17 cellular contexts compared by ENCODE assay signal in the genomic region with DNA sequence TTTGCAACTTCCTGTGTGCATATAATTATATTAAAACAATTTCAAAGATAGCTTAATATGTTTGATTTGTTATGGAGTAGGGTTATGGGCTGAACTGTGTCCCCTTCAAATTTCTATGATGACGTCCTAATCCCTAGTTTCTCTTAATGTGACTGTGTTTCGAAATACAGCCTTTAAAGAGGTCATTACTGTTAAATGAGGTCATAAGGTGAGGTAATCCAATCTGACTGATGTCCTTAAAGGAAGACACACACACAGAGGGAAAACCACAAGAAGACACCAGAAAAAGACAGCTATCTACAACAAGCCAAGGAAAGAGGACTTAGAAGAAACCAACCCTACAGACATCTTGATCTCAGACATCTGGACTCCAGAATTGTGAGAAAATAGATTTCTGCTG.
DNase-seq lines count a peak whose midpoint lies in the region; ATAC-seq and TF ChIP-seq lines count a peak whose summit lies in the region.
"Had no signal": no experiment of that assay in that cellular context is flagged by ENCODE, and none has a peak within 500 bp of the region (broad histone marks: within the 10 kb centered on the region; RNA-seq: fewer than 3 reads in every experiment).

No MANE protein-coding gene starts in this region.

- H3K56ac ChIP-seq in IMR-90 (ENCODE audit: extremely low read depth, insufficient read depth, low read length) = no peak overlapping the region

- no peaks in the 10 kb centered on the region for H3K9me2 ChIP-seq in GM23248 (ENCODE audit: insufficient read depth)

- no peaks in the 10 kb centered on the region for H3K79me2 ChIP-seq in GM23248 (ENCODE audit: insufficient read depth)

- H3F3A ChIP-seq in GM23248 (ENCODE audit: insufficient read depth) = no peaks in the 10 kb centered on the region

- H2BK120ac ChIP-seq in IMR-90 (ENCODE audit: low read depth, low read length) = no peak overlapping the region

- in situ Hi-C loops in GM23248 (cut with MboI) = no loop called here
- in situ Hi-C loops in IMR-90 (cut with MboI; ENCODE audit: low sequenced_read_pairs) = no loop called here

- no peak overlapping the region for H2AK9ac ChIP-seq in IMR-90 (replicated peaks; ENCODE audit: low read depth, low read length, poor library complexity)

- H2BK15ac ChIP-seq in IMR-90 (ENCODE audit: low read depth, low read length) = no peak overlapping the region

- ATAC-seq in IMR-90 (ENCODE audit: low read depth) (no peak), GM21786 (IDR thresholded peaks at IDR 0.05; ENCODE audit: unreplicated experiment) (no peak)
- ATAC-seq: HCT116 had no signal

- H3K27me3 Mint-ChIP-seq in T-helper 2 cell treated with Interferon-gamma antibody and Interleukin-4, amounts not matched to agents 5 μg/mL and 100 μg/mL, for 36 hours (ENCODE audit: low read depth) = no peaks in the 10 kb centered on the region
- H3K27me3 Mint-ChIP-seq: B cell; CD4-positive, alpha-beta T cell; IgD-negative memory B cell had no signal

- H3K9me3 ChIP-seq in GM23248 (ENCODE audit: low read depth) (no peaks in the 10 kb centered on the region), IMR-90 (ENCODE audit: control insufficient read depth, insufficient read depth, low read length) (no peaks in the 10 kb centered on the region)

- H3K14ac ChIP-seq in IMR-90 (replicated peaks; ENCODE audit: low read depth, low read length) = no peak overlapping the region

- H3K4me1 Mint-ChIP-seq in T-helper 2 cell treated with Interferon-gamma antibody and Interleukin-4, amounts not matched to agents 5 μg/mL and 100 μg/mL, for 36 hours (ENCODE audit: low read depth) = no peaks in the 10 kb centered on the region
- H3K4me1 Mint-ChIP-seq: B cell, IgD-negative memory B cell had no signal

- no peaks in the 10 kb centered on the region for H3K27me3 ChIP-seq in GM23248 (replicated peaks; ENCODE audit: insufficient read depth)
- H3K27me3 ChIP-seq in IMR-90 (ENCODE audit: control insufficient read depth, insufficient read depth, low read length) = no peaks in the 10 kb centered on the region

- BruUV-seq in IMR-90 (replicated peaks; lab: Mats Ljungman, UMichigan) = no TSS peak

- TF ChIP-seq RAD21 in IMR-90 (IDR thresholded peaks at IDR 0.05; ENCODE audit: low read length) = no peak

- H3K9me1 ChIP-seq in IMR-90 (ENCODE audit: insufficient read depth, low read length) = no peaks in the 10 kb centered on the region

- H3K4me3 Mint-ChIP-seq in T-helper 2 cell treated with Interferon-gamma antibody and Interleukin-4, amounts not matched to agents 5 μg/mL and 100 μg/mL, for 36 hours = no peak overlapping the region
- H3K4me3 Mint-ChIP-seq: B cell; CD4-positive, alpha-beta T cell; IgD-negative memory B cell had no signal

- H4K5ac ChIP-seq in IMR-90 (ENCODE audit: low read depth, low read length) = no peak overlapping the region

- no peak overlapping the region for H3K4me3 ChIP-seq in GM23248
- no peak overlapping the region for H3K4me3 ChIP-seq in IMR-90 (ENCODE audit: insufficient read depth, low read depth, low read length)
- no peak overlapping the region for H3K4me3 ChIP-seq in fibroblast of villous mesenchyme (ENCODE audit: low read depth, low read length)

- no peak for TF ChIP-seq POLR2A in IMR-90 (IDR thresholded peaks at IDR 0.05; ENCODE audit: low read depth, low read length)

- H4K20me1 ChIP-seq in GM23248 (ENCODE audit: insufficient read depth) (no peaks in the 10 kb centered on the region), IMR-90 (ENCODE audit: insufficient read depth, low read length) (no peaks in the 10 kb centered on the region)

- CTCF ChIA-PET in IMR-90 (lab: Yijun Ruan, JAX) = no interaction called here

- H3K27ac Mint-ChIP-seq in T-helper 2 cell treated with Interferon-gamma antibody and Interleukin-4, amounts not matched to agents 5 μg/mL and 100 μg/mL, for 36 hours = no peak overlapping the region
- H3K27ac Mint-ChIP-seq: B cell; CD4-positive, alpha-beta T cell; IgD-negative memory B cell had no signal

- H3K4ac ChIP-seq in IMR-90 (ENCODE audit: low read depth, low read length) = no peak overlapping the region

- H4K8ac ChIP-seq in IMR-90 (ENCODE audit: low read depth in 2 of 2, low read length in 2 of 2) = no peak overlapping the region

- no peaks in the 10 kb centered on the region for H3K36me3 Mint-ChIP-seq in T-helper 2 cell treated with Interferon-gamma antibody and Interleukin-4, amounts not matched to agents 5 μg/mL and 100 μg/mL, for 36 hours (ENCODE audit: low read depth)
- H3K36me3 Mint-ChIP-seq: IgD-negative memory B cell had no signal

- WGBS in GM23248 (ENCODE audit: low coverage in 1 of 2, low lambda C conversion rate in 2 of 2, missing lambda C conversion rate in 2 of 2), 2 experiments = 65 to 68% methylated on average over 2 of the region's 2 CpGs
- no CpG with 5 or more reads among the region's 2 CpGs for WGBS in IMR-90 (ENCODE audit: extremely low coverage in 2 of 2, insufficient read length in 1 of 2), 2 experiments

- H3K36me3 ChIP-seq in GM23248 (ENCODE audit: low read depth) (no peaks in the 10 kb centered on the region), IMR-90 (ENCODE audit: control insufficient read depth, insufficient read depth, low read length) (no peaks in the 10 kb centered on the region)

- no peak overlapping the region for H2BK5ac ChIP-seq in IMR-90 (ENCODE audit: low read depth, low read length, poor library complexity, severe bottlenecking)

- intact Hi-C loops in IMR-90 (cut with micrococcal nuclease) = no loop called here

- POLR2A ChIA-PET in IMR-90 (lab: Charles Lee; ENCODE audit: unreplicated experiment) = no interaction called here

- no peak overlapping the region for H3K18ac ChIP-seq in IMR-90 (ENCODE audit: low read depth, low read length)

- H3K9ac ChIP-seq in GM23248 = no peak overlapping the region
- no peak overlapping the region for H3K9ac ChIP-seq in IMR-90 (ENCODE audit: low read depth, low read length)

- H2AFZ ChIP-seq in GM23248 = no peak overlapping the region
- H2AFZ ChIP-seq in IMR-90 (replicated peaks; ENCODE audit: low read length, poor library complexity) = no peak overlapping the region

- H3K4me2 ChIP-seq in GM23248 (ENCODE audit: unreplicated experiment) (no peak overlapping the region), IMR-90 (ENCODE audit: low read depth, low read length) (no peak overlapping the region)

- peaks cover 4 to 8% of the 10 kb centered on the region in 2 experiments; a peak in 2 of 4 replicates for H3K79me1 ChIP-seq in IMR-90 (ENCODE audit: low read depth in 1 of 2, low read length in 2 of 2)

- H2AK5ac ChIP-seq in IMR-90 (ENCODE audit: low read depth, low read length) = no peak overlapping the region

- dilution Hi-C loops in IMR-90 (cut with HindIII; ENCODE audit: low sequenced_read_pairs, unreplicated experiment) = no loop called here

- DNase-seq in GM23248 = peak; percentile 9
- DNase-seq in IMR-90 = no peak
- peak; percentile 5 for DNase-seq in RKO (ENCODE audit: low spot score)
- DNase-seq in fibroblast of villous mesenchyme (ENCODE audit: low read depth) = peak; percentile 23
- DNase-seq in DMS114 treated with DMSO at 0.1 percent for 48 hours (lab: John Stamatoyannopoulos, UW; ENCODE audit: unreplicated experiment) = no peak
- DNase-seq in hypothalamus (lab: John Stamatoyannopoulos, UW) = no peak
- no peak for DNase-seq in T-helper 2 cell treated with Interferon-gamma antibody and Interleukin-4, amounts not matched to agents 5 μg/mL and 100 μg/mL, for 36 hours (ENCODE audit: low spot score)
- DNase-seq: C1 segment of cervical spinal cord; Calu3; CD4-positive, alpha-beta T cell; DMS 273 treated with DMSO at 0.1 percent for 48 hours; DND-41; GDM1 had no signal

- no peaks in the 10 kb centered on the region for H3K9me3 Mint-ChIP-seq in T-helper 2 cell treated with Interferon-gamma antibody and Interleukin-4, amounts not matched to agents 5 μg/mL and 100 μg/mL, for 36 hours

- H2BK20ac ChIP-seq in IMR-90 (ENCODE audit: low read depth, low read length) = no peak overlapping the region

- H4K91ac ChIP-seq in IMR-90 (ENCODE audit: insufficient read depth, low read depth, low read length) = no peak overlapping the region

- H3K4me1 ChIP-seq in GM23248 (ENCODE audit: insufficient read depth) (no peaks in the 10 kb centered on the region), IMR-90 (ENCODE audit: control insufficient read depth, insufficient read depth, low read length) (no peaks in the 10 kb centered on the region)

- H3K23ac ChIP-seq in IMR-90 (ENCODE audit: low read depth, low read length) = no peak overlapping the region

- TF ChIP-seq CTCF in IMR-90 (conservative IDR thresholded peaks at IDR 0.05; ENCODE audit: low read depth, low read length) (no peak), fibroblast of villous mesenchyme (IDR thresholded peaks at IDR 0.05; ENCODE audit: insufficient read depth, low read depth, low read length) (no peak)

- H3K27ac ChIP-seq in GM23248 (no peak overlapping the region), IMR-90 (ENCODE audit: insufficient read depth, low read length) (no peak overlapping the region)

TF ChIP-seq in IMR-90, 13 proteins besides CTCF, POLR2A, EP300 and RAD21:
- no peak for TF ChIP-seq FOS (IDR thresholded peaks at IDR 0.05; ENCODE audit: low read depth, low read length)
- no peak for TF ChIP-seq MXI1 (IDR thresholded peaks at IDR 0.05; ENCODE audit: borderline replicate concordance, low read depth, low read length)
- no peak for TF ChIP-seq RCOR1 (IDR thresholded peaks at IDR 0.05; ENCODE audit: insufficient replicate concordance, low read length)
- TF ChIP-seq CEBPB (IDR thresholded peaks at IDR 0.05; ENCODE audit: low read depth, low read length) = 0 out of 2 replicates have a peak, but pooled peaks have one; percentile 3
- no peak for TF ChIP-seq MAZ (IDR thresholded peaks at IDR 0.05; ENCODE audit: borderline replicate concordance, low read depth, low read length)
- TF ChIP-seq, protein P1, sequence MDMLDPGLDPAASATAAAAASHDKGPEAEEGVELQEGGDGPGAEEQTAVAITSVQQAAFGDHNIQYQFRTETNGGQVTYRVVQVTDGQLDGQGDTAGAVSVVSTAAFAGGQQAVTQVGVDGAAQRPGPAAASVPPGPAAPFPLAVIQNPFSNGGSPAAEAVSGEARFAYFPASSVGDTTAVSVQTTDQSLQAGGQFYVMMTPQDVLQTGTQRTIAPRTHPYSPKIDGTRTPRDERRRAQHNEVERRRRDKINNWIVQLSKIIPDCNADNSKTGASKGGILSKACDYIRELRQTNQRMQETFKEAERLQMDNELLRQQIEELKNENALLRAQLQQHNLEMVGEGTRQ (IDR thresholded peaks at IDR 0.05; ENCODE audit: low read depth, low read length) = no peak

Comparison
In these comparisons a context has a peak if more than half of its experiments do, and no peak if none do; other contexts are left out.
1. DNase-seq: peak in GM23248 (single experiment), RKO (single experiment) and fibroblast of villous mesenchyme (single experiment); none in IMR-90 (single experiment), DMS114 treated with DMSO at 0.1 percent for 48 hours (single experiment), hypothalamus (0 of 51) and T-helper 2 cell treated with Interferon-gamma antibody and Interleukin-4, amounts not matched to agents 5 μg/mL and 100 μg/mL, for 36 hours (single experiment).